Comparison of ENCODE assay signal across 10 cellular contexts in the genomic region with DNA sequence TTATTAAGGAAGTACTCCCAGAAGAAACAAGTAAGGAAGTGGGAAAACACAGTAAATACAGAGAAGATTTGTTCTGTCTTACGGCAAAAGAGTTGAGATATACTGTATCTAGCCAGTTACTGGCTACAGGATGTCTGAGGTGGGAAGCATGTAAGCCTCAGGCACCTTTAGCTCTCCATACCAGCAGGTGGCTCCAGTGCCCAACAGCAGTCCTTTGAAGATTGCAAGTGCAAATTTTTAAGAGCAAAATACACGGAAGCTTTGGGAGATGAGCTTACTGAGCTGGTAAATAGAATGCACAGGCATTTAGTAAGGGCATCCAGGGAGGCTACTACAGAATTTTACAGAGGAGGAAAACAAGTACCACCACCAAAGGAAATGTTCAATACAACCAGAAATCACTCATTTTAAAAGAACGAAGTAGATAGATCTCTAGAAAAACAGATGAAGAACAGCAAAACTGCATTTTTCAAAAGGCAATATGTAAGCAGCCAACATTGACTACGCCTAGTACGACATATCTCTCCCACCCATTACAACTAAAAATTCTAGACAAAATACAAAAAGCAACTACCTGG. TPM values are rescaled to one million over a fixed set of nuclear protein-coding genes. Genes with fewer than 3 reads are reported as not detected.
DNase-seq lines count a peak whose midpoint lies in the region; ATAC-seq and TF ChIP-seq lines count a peak whose summit lies in the region.
"Had no signal": no experiment of that assay in that cellular context is flagged by ENCODE, and none has a peak within 500 bp of the region (broad histone marks: within the 10 kb centered on the region; RNA-seq: fewer than 3 reads in every experiment).

No MANE protein-coding gene starts in this region.

- no peaks in the 10 kb centered on the region for H3K36me3 Mint-ChIP-seq in activated CD8-positive, alpha-beta T cell treated with anti-CD3 and anti-CD28 coated beads for 36 hours (ENCODE audit: low read depth)
- H3K36me3 Mint-ChIP-seq in nephron progenitor cell (ENCODE audit: low read depth): no peaks in the 10 kb centered on the region

- WGBS in right cardiac atrium: 61% methylated on average over 5 of the region's 5 CpGs

- H3K4me1 ChIP-seq in right cardiac atrium (ENCODE audit: control insufficient read depth, insufficient read depth, low read length): no peaks in the 10 kb centered on the region
- no peaks in the 10 kb centered on the region for H3K4me1 ChIP-seq in effector memory CD4-positive, alpha-beta T cell (ENCODE audit: control insufficient read depth, insufficient read depth, low read length, poor library complexity, severe bottlenecking)
- H3K4me1 ChIP-seq: BLaER1 treated with 17β-estradiol and CSF1 and Interleukin-3, amounts not matched to agents 10 nM and 100 nM had no signal

- H3K4me1 Mint-ChIP-seq in activated CD8-positive, alpha-beta T cell treated with anti-CD3 and anti-CD28 coated beads for 36 hours (ENCODE audit: low read depth): no peaks in the 10 kb centered on the region
- H3K4me1 Mint-ChIP-seq in nephron progenitor cell: no peaks in the 10 kb centered on the region

- no peak overlapping the region for H3K4me3 ChIP-seq in right cardiac atrium (ENCODE audit: low read length)
- no peak overlapping the region for H3K4me3 ChIP-seq in effector memory CD4-positive, alpha-beta T cell (ENCODE audit: insufficient read depth, low read depth, low read length, poor library complexity, severe bottlenecking)
- H3K4me3 ChIP-seq: BLaER1 treated with 17β-estradiol and CSF1 and Interleukin-3, amounts not matched to agents 10 nM and 100 nM had no signal

- CTCF ChIA-PET in activated CD8-positive, alpha-beta T cell treated with anti-CD3 and anti-CD28 coated beads for 36 hours (lab: Charles Lee): interaction anchor here (1.0 to 1.3 kb wide), 4 partner anchors 11 to 60 kb away, joined by 3 to 4 read pairs (median 3); no protein-coding TSS in a partner anchor

- peaks cover 13% of the 10 kb centered on the region for H3K27me3 Mint-ChIP-seq in activated CD8-positive, alpha-beta T cell treated with anti-CD3 and anti-CD28 coated beads for 36 hours
- H3K27me3 Mint-ChIP-seq in nephron progenitor cell (ENCODE audit: low read depth, poor library complexity): peaks cover 46% of the 10 kb centered on the region

- DNase-seq in NCI-H2029 (lab: John Stamatoyannopoulos, UW) (peak; percentile 27), NCI-H2029 treated with DMSO at 0.1 percent for 48 hours (lab: John Stamatoyannopoulos, UW) (no peak), MV-4-11 (lab: John Stamatoyannopoulos, UW) (peak; percentile 21), nephron progenitor cell (peak; percentile 27), right cardiac atrium (no peak)
- DNase-seq in activated CD8-positive, alpha-beta T cell treated with anti-CD3 and anti-CD28 coated beads for 36 hours: peak; percentile 56
- no peak for DNase-seq in effector memory CD4-positive, alpha-beta T cell

- TF ChIP-seq CTCF in activated CD8-positive, alpha-beta T cell treated with anti-CD3 and anti-CD28 coated beads for 36 hours (IDR thresholded peaks at IDR 0.05): peak; percentile 21
- TF ChIP-seq CTCF in nephron progenitor cell (IDR thresholded peaks at IDR 0.05): peak; percentile 53

- H3K9me3 Mint-ChIP-seq in activated CD8-positive, alpha-beta T cell treated with anti-CD3 and anti-CD28 coated beads for 36 hours: no peaks in the 10 kb centered on the region
- H3K9me3 Mint-ChIP-seq in nephron progenitor cell: peaks cover 17% of the 10 kb centered on the region

- no peaks in the 10 kb centered on the region for H3K9me3 ChIP-seq in right cardiac atrium (ENCODE audit: control insufficient read depth, low read length)
- no peaks in the 10 kb centered on the region for H3K9me3 ChIP-seq in effector memory CD4-positive, alpha-beta T cell (ENCODE audit: control insufficient read depth, low read length)

- H3K27ac Mint-ChIP-seq in activated CD8-positive, alpha-beta T cell treated with anti-CD3 and anti-CD28 coated beads for 36 hours: no peak overlapping the region
- no peak overlapping the region for H3K27ac Mint-ChIP-seq in nephron progenitor cell

- no peak overlapping the region for H3K4me3 Mint-ChIP-seq in activated CD8-positive, alpha-beta T cell treated with anti-CD3 and anti-CD28 coated beads for 36 hours
- H3K4me3 Mint-ChIP-seq in nephron progenitor cell: no peak overlapping the region

- H3K36me3 ChIP-seq in effector memory CD4-positive, alpha-beta T cell (ENCODE audit: control insufficient read depth, insufficient read depth, low read length): no peaks in the 10 kb centered on the region
- H3K36me3 ChIP-seq: BLaER1 treated with 17β-estradiol and CSF1 and Interleukin-3, amounts not matched to agents 10 nM and 100 nM had no signal

- H3K27ac ChIP-seq in right cardiac atrium (ENCODE audit: low read length): no peak overlapping the region
- no peak overlapping the region for H3K27ac ChIP-seq in effector memory CD4-positive, alpha-beta T cell (ENCODE audit: insufficient read depth, low read length, poor library complexity, severe bottlenecking)
- H3K27ac ChIP-seq: BLaER1 treated with 17β-estradiol and CSF1 and Interleukin-3, amounts not matched to agents 10 nM and 100 nM had no signal

- intact Hi-C loops in activated CD8-positive, alpha-beta T cell treated with anti-CD3 and anti-CD28 coated beads for 36 hours (cut with micrococcal nuclease): no loop called here
- intact Hi-C loops in right cardiac atrium (cut with DNase I): no loop called here

- POLR2A ChIA-PET in activated CD8-positive, alpha-beta T cell treated with anti-CD3 and anti-CD28 coated beads for 36 hours (lab: Charles Lee): no interaction called here

- peak; percentile 51 for ATAC-seq in activated CD8-positive, alpha-beta T cell treated with anti-CD3 and anti-CD28 coated beads for 36 hours
- no peak for ATAC-seq in right cardiac atrium
- no peak for ATAC-seq in HG03460 (IDR thresholded peaks at IDR 0.05; ENCODE audit: unreplicated experiment)

- no peaks in the 10 kb centered on the region for H3K27me3 ChIP-seq in right cardiac atrium (ENCODE audit: control insufficient read depth, insufficient read depth)
- H3K27me3 ChIP-seq in effector memory CD4-positive, alpha-beta T cell (replicated peaks; ENCODE audit: control insufficient read depth, insufficient read depth, low read length, poor library complexity, severe bottlenecking): no peaks in the 10 kb centered on the region
- H3K27me3 ChIP-seq: BLaER1 treated with 17β-estradiol and CSF1 and Interleukin-3, amounts not matched to agents 10 nM and 100 nM had no signal

RNA-seq across cellular contexts. Expression of gene VSTM2B, which starts 57.9 kb away (rescaled TPM):
- not detected for total RNA-seq in activated CD8-positive, alpha-beta T cell treated with anti-CD3 and anti-CD28 coated beads for 36 hours
- total RNA-seq in right cardiac atrium: not detected
- not detected for polyA plus RNA-seq in right cardiac atrium
- total RNA-seq: subcutaneous adipose tissue had no signal

Comparison
In these comparisons a context has a peak if more than half of its experiments do, and no peak if none do; other contexts are left out.
1. DNase-seq: peak in NCI-H2029 (single experiment), MV-4-11 (single experiment), activated CD8-positive, alpha-beta T cell treated with anti-CD3 and anti-CD28 coated beads for 36 hours (single experiment) and nephron progenitor cell (single experiment); none in NCI-H2029 treated with DMSO at 0.1 percent for 48 hours (single experiment), right cardiac atrium (0 of 3) and effector memory CD4-positive, alpha-beta T cell (0 of 3).